Comparison of ENCODE assay signal across 8 cellular contexts in the genomic region with DNA sequence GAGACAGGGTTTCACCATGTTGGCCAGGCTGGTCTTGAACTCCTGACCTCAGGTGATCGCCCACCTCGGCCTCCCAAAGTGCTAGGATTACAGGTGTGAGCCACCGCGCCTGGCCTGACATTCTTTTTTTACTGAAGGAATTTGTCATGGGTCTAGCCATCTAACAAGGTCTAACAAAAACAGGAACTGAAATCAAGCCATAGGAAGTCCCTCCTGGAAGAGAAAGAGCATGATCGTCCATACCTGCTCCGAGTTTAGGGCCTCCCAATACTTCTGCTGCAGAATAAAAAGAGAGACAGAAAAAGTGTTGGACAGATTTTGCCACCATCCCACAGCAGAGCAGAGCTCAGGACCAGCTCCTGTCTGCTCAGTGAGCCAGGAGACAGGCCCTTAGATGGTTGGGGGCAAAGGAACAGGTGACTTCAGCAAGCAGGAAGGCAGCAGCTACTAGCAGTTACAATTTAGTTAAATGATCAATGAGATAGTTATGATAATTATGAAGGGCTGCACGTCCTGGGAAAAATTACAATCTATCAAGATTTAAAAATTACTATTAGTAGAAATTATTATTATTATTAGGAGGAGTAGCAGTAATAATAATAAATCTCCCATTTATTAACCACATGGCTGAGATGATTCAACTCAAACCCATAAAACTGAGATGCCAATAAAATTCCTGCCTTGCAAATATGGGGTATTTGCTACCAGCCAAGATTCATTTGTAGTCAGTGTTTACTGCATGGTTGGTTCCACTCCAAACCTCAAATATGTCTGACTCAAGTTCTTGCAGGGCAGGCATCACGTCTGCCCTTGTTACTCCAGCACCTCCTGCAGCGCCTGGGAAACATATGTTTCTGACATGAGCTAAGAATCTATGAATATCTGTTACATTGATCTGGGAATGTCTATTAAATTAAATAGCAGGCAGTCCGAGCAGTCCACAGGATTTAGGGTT. TPM values are rescaled to one million over a fixed set of nuclear protein-coding genes. Genes with fewer than 3 reads are reported as not detected.
DNase-seq lines count a peak whose midpoint lies in the region; ATAC-seq and TF ChIP-seq lines count a peak whose summit lies in the region.

No MANE protein-coding gene starts in this region.

- H3K4me1 Mint-ChIP-seq in chondrocyte (ENCODE audit: low read depth), result peaks cover 32% of the 10 kb centered on the region

- H3K4me3 ChIP-seq in psoas muscle (no peak overlapping the region), esophagus squamous epithelium (no peak overlapping the region)

- intact Hi-C loops in psoas muscle (cut with DNase I) (loop anchor here in 1 of 2 donors (10.0 kb wide), 1 partner anchor 258 kb away; no protein-coding TSS in a partner anchor), esophagus squamous epithelium (cut with DNase I) (no loop called here)

- no peaks in the 10 kb centered on the region for H3K9me3 Mint-ChIP-seq in chondrocyte (ENCODE audit: low read depth)

- WGBS in psoas muscle, 3 donors, result 69 to 75% (median 70%) methylated on average over 10 of the region's 10 CpGs
- 46 to 52% methylated on average over 6 to 8 of the region's 10 CpGs for WGBS in esophagus squamous epithelium, 2 donors

- no peak for TF ChIP-seq POLR2A in esophagus squamous epithelium (IDR thresholded peaks at IDR 0.05)

- DNase-seq in ELR (ENCODE audit: low read depth) (peak; percentile 99), NCI-H2107 (lab: John Stamatoyannopoulos, UW) (peak; percentile 13), chondrocyte (ENCODE audit: low spot score) (no peak), psoas muscle (no peak), esophagus squamous epithelium (lab: John Stamatoyannopoulos, UW) (no peak), GM13976 (ENCODE audit: low spot score) (no peak), putamen (ENCODE audit: low spot score) (no peak)

- peaks cover 0 to 4% of the 10 kb centered on the region in 2 donors for H3K36me3 ChIP-seq in psoas muscle (ENCODE audit: insufficient read depth in 1 of 2, low read depth in 1 of 2)
- H3K36me3 ChIP-seq in esophagus squamous epithelium, result peaks cover 0 to 17% (median 0%) of the 10 kb centered on the region in 3 donors

- H3K27ac Mint-ChIP-seq in chondrocyte (ENCODE audit: unreplicated experiment), result peak overlapping the region; percentile 96

- no peaks in the 10 kb centered on the region for H3K9me3 ChIP-seq in psoas muscle
- H3K9me3 ChIP-seq in esophagus squamous epithelium, result no peaks in the 10 kb centered on the region

- H3K27ac ChIP-seq in psoas muscle (peak overlapping the region; percentile 36), esophagus squamous epithelium (peak overlapping the region in 1 of 4 donors; percentile 44)

- H3K4me1 ChIP-seq in psoas muscle (peaks cover 11% of the 10 kb centered on the region), esophagus squamous epithelium (peaks cover 5 to 21% (median 6%) of the 10 kb centered on the region in 3 donors)

- in situ Hi-C loops in GM13976 (cut with MboI; ENCODE audit: low sequenced_read_pairs, unreplicated experiment), result loop anchor here (25.0 kb wide), 1 partner anchor 256 kb away; no protein-coding TSS in a partner anchor

- H3K27me3 Mint-ChIP-seq in chondrocyte (ENCODE audit: low read depth), result no peaks in the 10 kb centered on the region

- ATAC-seq in psoas muscle (peak; percentile 72 to 91 (median 86)), HG02981 (IDR thresholded peaks at IDR 0.05; ENCODE audit: unreplicated experiment) (no peak)

- peak overlapping the region; percentile 9 for H3K4me3 Mint-ChIP-seq in chondrocyte (ENCODE audit: unreplicated experiment)

- H3K27me3 ChIP-seq in psoas muscle (ENCODE audit: insufficient read depth in 3 of 3, low read length in 2 of 3) (no peaks in the 10 kb centered on the region), esophagus squamous epithelium (no peaks in the 10 kb centered on the region)

- peak; percentile 47 for TF ChIP-seq CTCF in chondrocyte (IDR thresholded peaks at IDR 0.05)
- no peak for TF ChIP-seq CTCF in psoas muscle (IDR thresholded peaks at IDR 0.05)
- no peak for TF ChIP-seq CTCF in esophagus squamous epithelium (IDR thresholded peaks at IDR 0.05)
- no peak for TF ChIP-seq CTCF in GM13976 (IDR thresholded peaks at IDR 0.05; ENCODE audit: borderline replicate concordance, control extremely low read depth, extremely low read depth, insufficient read depth, missing control alignments)

- peaks cover 7% of the 10 kb centered on the region for H3K36me3 Mint-ChIP-seq in chondrocyte (ENCODE audit: low read depth)

RNA-seq across cellular contexts. Expression of gene TMEM44, which starts 40.1 kb away (rescaled TPM):
- 14.5 to 25.1 TPM (median 25.0 TPM) in 3 replicates for total RNA-seq in chondrocyte
- total RNA-seq in psoas muscle, result 1 to 10 TPM; 2.0 to 4.4 (median 2.9) TPM
- 1 to 10 TPM; 2.1 to 4.1 (median 3.5) TPM for polyA plus RNA-seq in psoas muscle
- total RNA-seq in esophagus squamous epithelium, result 10 to 100 TPM in 1 of 4 donors, 1 to 10 TPM in 3; 4.7 to 11.9 (median 7.6) TPM

Comparison
In these comparisons a context has a peak if more than half of its experiments do, and no peak if none do; other contexts are left out.
1. DNase-seq: peak in ELR (single experiment) and NCI-H2107 (single experiment); none in chondrocyte (single experiment), psoas muscle (0 of 2), esophagus squamous epithelium (single experiment), GM13976 (single experiment) and putamen (single experiment).